2 cellular contexts compared by ENCODE assay signal in genomic region chr20:31440012-31440659, GRCh38.
TF ChIP-seq lines count a peak whose summit lies in the region.

Gene DEFB123 (plus strand): TSS chr20:31440632. CDS start chr20:31440699, 67 bp downstream.

TF ChIP-seq in HCT116, 20 proteins besides CTCF, POLR2A, EP300 and RAD21:
- TF ChIP-seq ZBTB33 (IDR thresholded peaks at IDR 0.05; ENCODE audit: extremely low read depth, insufficient replicate concordance, low read length) (no peak), JUND (IDR thresholded peaks at IDR 0.05) (no peak), CEBPB (IDR thresholded peaks at IDR 0.05; ENCODE audit: low read depth) (no peak), MAX (IDR thresholded peaks at IDR 0.05) (no peak), SP1 (IDR thresholded peaks at IDR 0.05; ENCODE audit: low read depth) (no peak), SRF (IDR thresholded peaks at IDR 0.05; ENCODE audit: low read depth) (no peak), ZNF274 (IDR thresholded peaks at IDR 0.05; ENCODE audit: low read depth, low read length) (no peak), SIN3A (IDR thresholded peaks at IDR 0.05; ENCODE audit: low read depth) (no peak), FOSL1 (IDR thresholded peaks at IDR 0.05; ENCODE audit: low read depth) (no peak), ZFX (IDR thresholded peaks at IDR 0.05) (no peak), TCF7L2 (IDR thresholded peaks at IDR 0.05; ENCODE audit: borderline replicate concordance, extremely low read depth, insufficient read depth, insufficient read length) (no peak), CBX3 (IDR thresholded peaks at IDR 0.05; ENCODE audit: low read depth) (no peak), POLR2AphosphoS5 (IDR thresholded peaks at IDR 0.05; ENCODE audit: low read depth, low read length) (no peak), ATF3 (IDR thresholded peaks at IDR 0.05) (no peak), REST (IDR thresholded peaks at IDR 0.05; ENCODE audit: low read depth) (no peak)
TF ChIP-seq in HCT116: peak in this region for 0.

TF ChIP-seq in WTC11, 78 proteins besides CTCF, POLR2A, EP300 and RAD21 (continued from another document):
- TF ChIP-seq ZNF425 (CRISPR knock-in tag; conservative IDR thresholded peaks at IDR 0.05) (no peak), E2F4 (CRISPR knock-in tag; IDR thresholded peaks at IDR 0.05; ENCODE audit: borderline replicate concordance, low read depth) (no peak), AR (CRISPR knock-in tag; IDR thresholded peaks at IDR 0.05) (no peak), FOXK1 (CRISPR knock-in tag; IDR thresholded peaks at IDR 0.05) (no peak), SMAD4 (CRISPR knock-in tag; IDR thresholded peaks at IDR 0.05) (no peak), FOXP1 (CRISPR knock-in tag; IDR thresholded peaks at IDR 0.05; ENCODE audit: borderline replicate concordance) (no peak), ZNF396 (CRISPR knock-in tag; IDR thresholded peaks at IDR 0.05; ENCODE audit: borderline replicate concordance) (no peak), CREB1 (CRISPR knock-in tag; IDR thresholded peaks at IDR 0.05) (no peak), TEAD1 (CRISPR knock-in tag; IDR thresholded peaks at IDR 0.05) (no peak), CDX4 (CRISPR knock-in tag; IDR thresholded peaks at IDR 0.05; ENCODE audit: borderline replicate concordance) (no peak)
